In the genomic region with DNA sequence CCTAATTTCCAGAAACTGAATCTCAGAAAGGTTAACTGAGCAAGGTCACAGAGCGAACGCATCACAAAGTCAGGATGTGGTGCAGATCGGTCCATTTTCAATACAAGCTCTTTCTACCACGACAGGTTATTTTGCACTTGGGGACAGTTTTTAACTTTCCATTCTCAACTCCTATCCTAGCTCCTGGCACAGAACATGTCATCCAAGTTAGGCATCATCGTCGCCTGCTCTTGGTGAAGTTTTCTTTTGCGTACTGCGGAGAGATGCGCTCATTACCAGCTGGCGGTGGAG, we compare ENCODE assay signal across 8 cellular contexts. TPM values are rescaled to one million over a fixed set of nuclear protein-coding genes. Genes with fewer than 3 reads are reported as not detected.
DNase-seq lines count a peak whose midpoint lies in the region; ATAC-seq and TF ChIP-seq lines count a peak whose summit lies in the region.

No MANE protein-coding gene starts in this region.

- H3K27me3 ChIP-seq in gastroesophageal sphincter (no peaks in the 10 kb centered on the region), skeletal muscle tissue (ENCODE audit: control insufficient read depth in 3 of 3, insufficient read depth in 3 of 3, low read length in 3 of 3) (no peaks in the 10 kb centered on the region)

- TF ChIP-seq POLR2A in NB4 (IDR thresholded peaks at IDR 0.05; ENCODE audit: extremely low read depth, insufficient read length) (no peak), gastroesophageal sphincter (IDR thresholded peaks at IDR 0.05) (no peak)

- DNase-seq in NB4 (ENCODE audit: low read depth) (no peak), NCI-H2196 treated with DMSO at 0.1 percent for 48 hours (lab: John Stamatoyannopoulos, UW; ENCODE audit: unreplicated experiment) (no peak), NCI-H187 treated with DMSO at 0.1 percent for 48 hours (lab: John Stamatoyannopoulos, UW) (no peak)

- no peak for TF ChIP-seq EP300 in gastroesophageal sphincter (IDR thresholded peaks at IDR 0.05)

- peak overlapping the region; percentile 99 for H3K4me3 ChIP-seq in NB4 (ENCODE audit: low read depth, low read length)
- H3K4me3 ChIP-seq in gastroesophageal sphincter, result peak overlapping the region; percentile 70 to 76
- peak overlapping the region; percentile 92 to 94 (median 94) for H3K4me3 ChIP-seq in skeletal muscle tissue (ENCODE audit: low read length in 3 of 3)

- no peaks in the 10 kb centered on the region for H3K9me3 ChIP-seq in gastroesophageal sphincter
- H3K9me3 ChIP-seq in skeletal muscle tissue (ENCODE audit: control insufficient read depth in 3 of 3, low read length in 3 of 3), result no peaks in the 10 kb centered on the region

- ATAC-seq in GM19324 (IDR thresholded peaks at IDR 0.05; ENCODE audit: low FRiP score, unreplicated experiment) (peak; percentile 21), gastroesophageal sphincter (peak; percentile 23), GM18870 (IDR thresholded peaks at IDR 0.05; ENCODE audit: unreplicated experiment) (no peak), GM18907 (IDR thresholded peaks at IDR 0.05; ENCODE audit: unreplicated experiment) (no peak)

- WGBS in gastroesophageal sphincter (ENCODE audit: low coverage in 1 of 2), 2 donors, result 0% methylated on average over 3 to 8 of the region's 10 CpGs

- peak overlapping the region; percentile 79 to 96 (median 82) for H3K9ac ChIP-seq in skeletal muscle tissue (ENCODE audit: low read depth in 1 of 3, low read length in 3 of 3)

- TF ChIP-seq CTCF in NB4 (IDR thresholded peaks at IDR 0.05; ENCODE audit: low read depth, low read length) (no peak), gastroesophageal sphincter (IDR thresholded peaks at IDR 0.05) (peak in 1 of 4 experiments; percentile 30)

- peak overlapping the region; percentile 82 to 96 (median 90) for H3K27ac ChIP-seq in gastroesophageal sphincter
- peak overlapping the region; percentile 99 for H3K27ac ChIP-seq in skeletal muscle tissue (ENCODE audit: low read depth, low read length)

- H3K4me1 ChIP-seq in gastroesophageal sphincter, result peaks cover 0 to 30% (median 6%) of the 10 kb centered on the region in 3 donors
- H3K4me1 ChIP-seq in skeletal muscle tissue (ENCODE audit: control insufficient read depth in 3 of 3, insufficient read depth in 3 of 3, low read length in 3 of 3), result peaks cover 35 to 41% (median 37%) of the 10 kb centered on the region in 3 donors

- H3K36me3 ChIP-seq in gastroesophageal sphincter (peaks cover 0 to 24% of the 10 kb centered on the region in 2 donors), skeletal muscle tissue (ENCODE audit: control insufficient read depth in 3 of 3, insufficient read depth in 3 of 3, low read length in 3 of 3) (peaks cover 2 to 21% (median 4%) of the 10 kb centered on the region in 3 donors)

RNA-seq across cellular contexts. Expression of gene ERN1, which starts 15.5 kb away (rescaled TPM):
- total RNA-seq in gastroesophageal sphincter, result 10 to 100 TPM in 3 of 4 donors, 1 to 10 TPM in 1; 8.4 to 12.8 (median 12.1) TPM
- total RNA-seq in skeletal muscle tissue, result 5.7 TPM

Comparison
In these comparisons a context has a peak if more than half of its experiments do, and no peak if none do; other contexts are left out.
1. ATAC-seq: peak in GM19324 (single experiment) and gastroesophageal sphincter (single experiment); none in GM18870 (single experiment) and GM18907 (single experiment).
2. Peak in every context shown above with its lines, with median percentiles within 50 percentile points of each other: H3K4me3 ChIP-seq.